8 cellular contexts compared by ENCODE assay signal in genomic region chr19:47745010-47745901, GRCh38. TPM values are rescaled to one million over a fixed set of nuclear protein-coding genes. Genes with fewer than 3 reads are reported as not detected.
DNase-seq lines count a peak whose midpoint lies in the region; ATAC-seq and TF ChIP-seq lines count a peak whose summit lies in the region.

NOP53 (plus strand) TSS chr19:47745546; CDS start chr19:47745560, 14 bp downstream.

- no peak for TF ChIP-seq CTCF in GM13977 (IDR thresholded peaks at IDR 0.05; ENCODE audit: extremely low read depth, insufficient read depth, missing control alignments)
- TF ChIP-seq CTCF in psoas muscle (IDR thresholded peaks at IDR 0.05), result no peak

- in situ Hi-C loops in GM13977 (cut with MboI; ENCODE audit: low pct_unique_long_range_greater_than_20kb, low sequenced_read_pairs, unreplicated experiment), result no loop called here

- H3K4me3 ChIP-seq in psoas muscle (peak within 1 kb of the TSS; percentile 92), urinary bladder (ENCODE audit: low read depth, low read length) (peak within 1 kb of the TSS; percentile 46)

- no peaks in the 10 kb centered on the region for H3K27me3 ChIP-seq in psoas muscle (ENCODE audit: insufficient read depth in 3 of 3, low read length in 2 of 3)

- DNase-seq in GM13977 (ENCODE audit: low spot score) (peak; percentile 98), NCI-H1930 (lab: John Stamatoyannopoulos, UW) (peak; percentile 94 to 98), left ventricle myocardium superior (peak; percentile 97), psoas muscle (peak; percentile 97 to 98)

- peaks cover 0 to 46% of the 10 kb centered on the region in 2 donors for H3K36me3 ChIP-seq in psoas muscle (ENCODE audit: insufficient read depth in 1 of 2, low read depth in 1 of 2)
- peaks cover 2% of the 10 kb centered on the region for H3K36me3 ChIP-seq in urinary bladder (ENCODE audit: insufficient read depth)

- intact Hi-C loops in T-helper 2 cell treated with Interferon-gamma antibody and Interleukin-4, amounts not matched to agents 100 ng/mL and 5 ng/mL, for 36 hours (cut with micrococcal nuclease), result loop anchor here (2.0 kb wide), 1 partner anchor 34 kb away; the partner anchor contains the start of gene SELENOW
- intact Hi-C loops in left ventricle myocardium superior (cut with micrococcal nuclease), result no loop called here
- intact Hi-C loops in psoas muscle (cut with DNase I), result loop anchor here in 1 of 2 donors (5.0 kb wide), 1 partner anchor 42 kb away; no protein-coding TSS in a partner anchor

- WGBS in psoas muscle, 3 donors, result 4% methylated on average over 40 to 53 of the region's 53 CpGs
- 5% methylated on average over 53 of the region's 53 CpGs for WGBS in urinary bladder

- peaks cover 30% of the 10 kb centered on the region for H3K4me1 ChIP-seq in psoas muscle
- peaks cover 2% of the 10 kb centered on the region for H3K4me1 ChIP-seq in urinary bladder (ENCODE audit: insufficient read depth)

- H3K9me3 ChIP-seq in psoas muscle, result no peaks in the 10 kb centered on the region

- ATAC-seq in HG02943 (IDR thresholded peaks at IDR 0.05; ENCODE audit: low read depth, unreplicated experiment), result peak; percentile 57
- ATAC-seq in left ventricle myocardium superior, result peak; percentile 72
- peak; percentile 84 to 91 (median 86) for ATAC-seq in psoas muscle

- H3K27ac ChIP-seq in angular gyrus (ENCODE audit: low read depth, low read length) (peak within 1 kb of the TSS; percentile 94), psoas muscle (peak within 1 kb of the TSS; percentile 98), urinary bladder (ENCODE audit: low read depth) (peak within 1 kb of the TSS; percentile 95)

RNA-seq across cellular contexts. Expression of gene NOP53, which starts in this region (rescaled TPM):
- 286 and 295 TPM in 2 replicates for total RNA-seq in T-helper 2 cell treated with Interferon-gamma antibody and Interleukin-4, amounts not matched to agents 100 ng/mL and 5 ng/mL, for 36 hours
- 169 TPM for total RNA-seq in left ventricle myocardium superior
- total RNA-seq in psoas muscle, result 100 to 1,000 TPM in 3 of 4 donors, 10 to 100 TPM in 1; 96.3 to 166 (median 127) TPM
- 100 to 1,000 TPM; 247 to 268 (median 257) TPM for polyA plus RNA-seq in psoas muscle
- 51.2 TPM for total RNA-seq in urinary bladder
- polyA plus RNA-seq in urinary bladder, result 690 TPM

Comparison
In these comparisons a context has a peak if more than half of its experiments do, and no peak if none do; other contexts are left out.
1. Peak in every context shown above with its lines: DNase-seq, ATAC-seq, H3K4me3 ChIP-seq and H3K27ac ChIP-seq.